Comparison of ENCODE assay signal across 19 cellular contexts in the genomic region with DNA sequence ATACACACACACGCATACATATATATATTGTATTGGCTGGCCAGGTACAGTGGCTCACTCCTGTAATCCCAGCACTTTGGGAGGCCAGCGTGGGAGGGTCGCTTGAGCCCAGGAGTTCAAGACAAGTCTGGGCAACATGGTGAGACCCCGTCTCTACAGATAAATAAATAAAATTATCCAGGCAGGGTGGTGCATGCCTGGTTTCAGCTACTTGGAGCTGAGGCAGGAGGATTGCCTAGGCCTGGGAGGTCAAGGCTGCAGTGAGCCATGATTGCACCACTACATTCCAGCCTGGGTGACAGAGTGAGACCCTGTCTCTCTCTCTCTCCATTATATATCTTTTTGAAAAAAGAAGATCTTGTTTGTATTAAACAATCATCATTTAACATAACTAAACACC. TPM values are rescaled to one million over a fixed set of nuclear protein-coding genes. Genes with fewer than 3 reads are reported as not detected.
DNase-seq lines count a peak whose midpoint lies in the region; ATAC-seq, FAIRE-seq and TF ChIP-seq lines count a peak whose summit lies in the region.
"Had no signal": no experiment of that assay in that cellular context is flagged by ENCODE, and none has a peak within 500 bp of the region (broad histone marks: within the 10 kb centered on the region; RNA-seq: fewer than 3 reads in every experiment).

No MANE protein-coding gene starts in this region.

- H3K27ac ChIP-seq in CD4-positive, alpha-beta memory T cell (ENCODE audit: low read depth, low read length) = no peak overlapping the region
- peak overlapping the region; percentile 99 for H3K27ac ChIP-seq in HepG2 (ENCODE audit: extremely low read length, insufficient read depth, low read length)
- H3K27ac ChIP-seq in vagina = peak overlapping the region; percentile 15
- H3K27ac ChIP-seq: A549 had no signal

- FAIRE-seq in HepG2 (lab: Jason Lieb, UNC) = peak; percentile 34
- FAIRE-seq: A549, HTR-8/SVneo had no signal

- no peak overlapping the region for H3K4me3 Mint-ChIP-seq in activated naive CD4-positive, alpha-beta T cell treated with anti-CD3 and anti-CD28 coated beads, Interleukin-2, amount 10 ng/mL, durations not matched to agents 7 days and 5 days
- H3K4me3 Mint-ChIP-seq in CD4-positive, alpha-beta memory T cell = no peak overlapping the region

- TF ChIP-seq POLR2A in HepG2 (IDR thresholded peaks at IDR 0.05; ENCODE audit: insufficient read depth in 1 of 2, low read depth in 2 of 2, low read length in 2 of 2) (no peak), vagina (IDR thresholded peaks at IDR 0.05) (no peak)

- H3K4me1 Mint-ChIP-seq in activated naive CD4-positive, alpha-beta T cell treated with anti-CD3 and anti-CD28 coated beads, Interleukin-2, amount 10 ng/mL, durations not matched to agents 7 days and 5 days = peaks cover 87% of the 10 kb centered on the region
- peaks cover 68 to 86% (median 79%) of the 10 kb centered on the region in 4 donors for H3K4me1 Mint-ChIP-seq in CD4-positive, alpha-beta memory T cell

- H3K9ac ChIP-seq in HepG2 (ENCODE audit: insufficient read depth, low read depth, low read length) = no peak overlapping the region

- no TSS peak for BruUV-seq in HepG2 (replicated peaks; lab: Mats Ljungman, UMichigan)

- TF ChIP-seq CTCF in HepG2 (CRISPR knock-in tag; IDR thresholded peaks at IDR 0.05) (no peak), vagina (IDR thresholded peaks at IDR 0.05) (no peak)

- H3K9me3 ChIP-seq in CD4-positive, alpha-beta memory T cell (ENCODE audit: control insufficient read depth in 1 of 2, low read length in 2 of 2) = no peaks in the 10 kb centered on the region
- no peaks in the 10 kb centered on the region for H3K9me3 ChIP-seq in HepG2 (ENCODE audit: low read length)
- H3K9me3 ChIP-seq in vagina = no peaks in the 10 kb centered on the region
- H3K9me3 ChIP-seq: A549, MG63 had no signal

- peaks cover 14% of the 10 kb centered on the region for H3K36me3 Mint-ChIP-seq in activated naive CD4-positive, alpha-beta T cell treated with anti-CD3 and anti-CD28 coated beads, Interleukin-2, amount 10 ng/mL, durations not matched to agents 7 days and 5 days
- H3K36me3 Mint-ChIP-seq in CD4-positive, alpha-beta memory T cell = peaks cover 0 to 2% of the 10 kb centered on the region in 2 donors

- no peak overlapping the region for H3K4me2 ChIP-seq in HepG2 (ENCODE audit: low read depth, low read length)
- H3K4me2 ChIP-seq: A549 had no signal

- H3K9me3 Mint-ChIP-seq in activated naive CD4-positive, alpha-beta T cell treated with anti-CD3 and anti-CD28 coated beads, Interleukin-2, amount 10 ng/mL, durations not matched to agents 7 days and 5 days = no peaks in the 10 kb centered on the region
- no peaks in the 10 kb centered on the region for H3K9me3 Mint-ChIP-seq in CD4-positive, alpha-beta memory T cell
- H3K9me3 Mint-ChIP-seq: HFFc6 had no signal

- peak; percentile 14 for DNase-seq in activated naive CD4-positive, alpha-beta T cell treated with anti-CD3 and anti-CD28 coated beads, Interleukin-2, amount 10 ng/mL, durations not matched to agents 7 days and 5 days
- no peak for DNase-seq in activated naive CD4-positive, alpha-beta T cell (lab: John Stamatoyannopoulos, UW)
- DNase-seq in CD4-positive, alpha-beta memory T cell = no peak
- DNase-seq in HepG2 (ENCODE audit: low spot score) (peak; percentile 43), vagina (ENCODE audit: extremely low spot score in 2 of 2) (peak in 1 of 2 donors; percentile 84), HPDE6-E6E7 (ENCODE audit: extremely low spot score) (no peak)
- DNase-seq: DND-41, H7, HFFc6, MG63, NCI-H1048, NCI-H1436 treated with DMSO at 0.1 percent for 48 hours, NCI-H2029 treated with DMSO at 0.1 percent for 48 hours, NCI-H2171, NCI-H526 treated with DMSO at 0.1 percent for 48 hours had no signal

- H3K27ac Mint-ChIP-seq in activated naive CD4-positive, alpha-beta T cell treated with anti-CD3 and anti-CD28 coated beads, Interleukin-2, amount 10 ng/mL, durations not matched to agents 7 days and 5 days = peak overlapping the region; percentile 74
- H3K27ac Mint-ChIP-seq in CD4-positive, alpha-beta memory T cell = peak overlapping the region in 5 of 7 donors; percentile 17 to 91 (median 25)

- no peaks in the 10 kb centered on the region for H3K36me3 ChIP-seq in CD4-positive, alpha-beta memory T cell (ENCODE audit: insufficient read depth, low read length)
- H3K36me3 ChIP-seq in HepG2 (replicated peaks in 1 of 2; ENCODE audit: control insufficient read depth in 1 of 2, insufficient read depth in 2 of 2, low read length in 2 of 2) = no peaks in the 10 kb centered on the region
- H3K36me3 ChIP-seq in vagina = no peaks in the 10 kb centered on the region
- H3K36me3 ChIP-seq: MG63 had no signal

- peaks cover 5% of the 10 kb centered on the region for H3K79me2 ChIP-seq in HepG2 (ENCODE audit: insufficient read depth, low read length)

- no peak for TF ChIP-seq RAD21 in HepG2 (CRISPR knock-in tag; IDR thresholded peaks at IDR 0.05)

- no peaks in the 10 kb centered on the region for H4K20me1 ChIP-seq in HepG2 (ENCODE audit: insufficient read depth, low read length)

- no peak for ATAC-seq in HepG2
- ATAC-seq in GM18519 (IDR thresholded peaks at IDR 0.05; ENCODE audit: low FRiP score, unreplicated experiment) = no peak
- ATAC-seq: A549, Panc1 had no signal

- H3K27me3 Mint-ChIP-seq in activated naive CD4-positive, alpha-beta T cell treated with anti-CD3 and anti-CD28 coated beads, Interleukin-2, amount 10 ng/mL, durations not matched to agents 7 days and 5 days = no peaks in the 10 kb centered on the region
- no peaks in the 10 kb centered on the region for H3K27me3 Mint-ChIP-seq in CD4-positive, alpha-beta memory T cell

- peak in 1 of 2 experiments; percentile 44; a peak in 1 of 4 replicates for TF ChIP-seq EP300 in HepG2 (IDR thresholded peaks at IDR 0.05; ENCODE audit: low read depth in 2 of 2, low read length in 2 of 2)
- TF ChIP-seq EP300 in HepG2 (CRISPR knock-in tag; IDR thresholded peaks at IDR 0.05; ENCODE audit: borderline replicate concordance) = no peak

- 59% methylated on average over 4 of the region's 4 CpGs for WGBS in HepG2 (ENCODE audit: low lambda C conversion rate)

- in situ Hi-C loops in HepG2 (cut with HindIII; ENCODE audit: extremely low pct_ligation_motif_present, low pct_unique_long_range_greater_than_20kb) = no loop called here

- no peaks in the 10 kb centered on the region for H3K27me3 ChIP-seq in CD4-positive, alpha-beta memory T cell (ENCODE audit: insufficient read depth, low read length)
- no peaks in the 10 kb centered on the region; a peak in 1 of 5 replicates for H3K27me3 ChIP-seq in HepG2 (ENCODE audit: control insufficient read depth in 1 of 2, insufficient read depth in 2 of 2, low read length in 2 of 2)
- H3K27me3 ChIP-seq in vagina = no peaks in the 10 kb centered on the region
- H3K27me3 ChIP-seq: MG63 had no signal

- intact Hi-C loops in CD4-positive, alpha-beta memory T cell (cut with micrococcal nuclease) = no loop called here
- intact Hi-C loops in HepG2 (cut with micrococcal nuclease; ENCODE audit: unreplicated experiment) (loop anchor here (5.0 kb wide), 1 partner anchor 34 kb away; no protein-coding TSS in a partner anchor), vagina (cut with DNase I) (no loop called here)

- H2AFZ ChIP-seq in HepG2 (ENCODE audit: low read length) = no peak overlapping the region

- CTCF ChIA-PET in activated naive CD4-positive, alpha-beta T cell treated with anti-CD3 and anti-CD28 coated beads, Interleukin-2, amount 10 ng/mL, durations not matched to agents 7 days and 5 days (lab: Charles Lee) = interaction anchor here (0.6 kb wide), 1 partner anchor 79 kb away, joined by 3 read pairs; no protein-coding TSS in a partner anchor
- CTCF ChIA-PET in CD4-positive, alpha-beta memory T cell (lab: Charles Lee; ENCODE audit: partially characterized antibody) = interaction anchor here (25.2 kb wide), 1 partner anchor 68 kb away, joined by 845 read pairs; no protein-coding TSS in a partner anchor
- CTCF ChIA-PET in HepG2 (lab: Yijun Ruan, JAX; ENCODE audit: low intra/inter-chr PET ratio, low total read pairs) = no interaction called here

- H3K4me3 ChIP-seq in CD4-positive, alpha-beta memory T cell (ENCODE audit: low read length in 2 of 2) = no peak overlapping the region
- H3K4me3 ChIP-seq in HepG2 (replicated peaks in 1 of 3; ENCODE audit: insufficient read depth in 1 of 3, low read depth in 2 of 3, low read length in 3 of 3) (no peak overlapping the region), vagina (no peak overlapping the region)
- H3K4me3 ChIP-seq: A549, MG63 had no signal

- POLR2A ChIA-PET in CD4-positive, alpha-beta memory T cell (lab: Charles Lee; ENCODE audit: partially characterized antibody) = interaction anchor here (0.9 to 12.2 kb wide), 7 partner anchors 13 to 74 kb away, joined by 3 to 185 read pairs (median 14); a partner anchor contains a TSS
- POLR2A ChIA-PET in HepG2 (lab: Yijun Ruan, JAX) = interaction anchor here (1.0 to 1.6 kb wide), 3 partner anchors 13 to 29 kb away, joined by 3 read pairs; a partner anchor contains a TSS

- peaks cover 90% of the 10 kb centered on the region for H3K4me1 ChIP-seq in CD4-positive, alpha-beta memory T cell (ENCODE audit: insufficient read depth, low read length)
- peaks cover 93% of the 10 kb centered on the region for H3K4me1 ChIP-seq in HepG2 (ENCODE audit: insufficient read depth, low read length)
- H3K4me1 ChIP-seq in vagina = peaks cover 62% of the 10 kb centered on the region

RNA-seq across cellular contexts. Expression of a gene that starts 4.6 kb away (rescaled TPM):
- 10 to 100 TPM; 47.7 to 52.2 TPM for total RNA-seq in CD4-positive, alpha-beta memory T cell
- 1 to 10 TPM; 4.3 to 9.0 TPM for polyA plus RNA-seq in CD4-positive, alpha-beta memory T cell
- total RNA-seq in HepG2 (2016; rRNA removed; fragmentation: Illumina TruSeq; extraction: Trizol) = 7.8 and 9.0 TPM in 2 replicates
- total RNA-seq in HepG2 (2016; cell fraction: cytosol; rRNA removed; fragmentation: Illumina TruSeq; extraction: Trizol; ENCODE audit: low read depth) = 2.1 and 2.5 TPM in 2 replicates
- total RNA-seq in HepG2 (2016; cell fraction: insoluble cytoplasmic fraction; rRNA removed; fragmentation: Illumina TruSeq; extraction: Trizol) = 6.6 and 8.6 TPM in 2 replicates
- total RNA-seq in HepG2 (2016; cell fraction: membrane; rRNA removed; fragmentation: Illumina TruSeq; extraction: Trizol) = 2.8 and 3.5 TPM in 2 replicates
- total RNA-seq in HepG2 (2016; cell fraction: nucleus; rRNA removed; fragmentation: Illumina TruSeq; extraction: Trizol) = 14.8 and 16.4 TPM in 2 replicates
- 8.0 and 9.3 TPM in 2 replicates for polyA plus RNA-seq in HepG2 (2011; rRNA removed)
- polyA plus RNA-seq in HepG2 (2011; cell fraction: cytosol; rRNA removed) = 3.1 and 3.2 TPM in 2 replicates
- polyA plus RNA-seq in HepG2 (2011; cell fraction: nucleus; rRNA removed) = 32.7 and 44.3 TPM in 2 replicates
- polyA plus RNA-seq in HepG2 (2012) = 3.7 and 4.9 TPM in 2 replicates
- 0.24 and 0.25 TPM in 2 replicates for polyA plus RNA-seq in HepG2 (2016; cell fraction: cytosol; fragmentation: Illumina TruSeq; extraction: Trizol; ENCODE audit: low read depth)
- 2.0 and 2.7 TPM in 2 replicates for polyA plus RNA-seq in HepG2 (2016; cell fraction: insoluble cytoplasmic fraction; fragmentation: Illumina TruSeq; extraction: Trizol; ENCODE audit: low read depth)
- polyA plus RNA-seq in HepG2 (2016; cell fraction: membrane; fragmentation: Illumina TruSeq; extraction: Trizol; ENCODE audit: low read depth) = 0.50 and 0.55 TPM in 2 replicates
- polyA plus RNA-seq in HepG2 (2016; cell fraction: nucleus; fragmentation: Illumina TruSeq; extraction: Trizol; ENCODE audit: insufficient read depth, low read depth) = 10.7 and 10.9 TPM in 2 replicates
- 0.72 and 21.2 TPM in 2 replicates for polyA minus RNA-seq in HepG2 (2011; rRNA and poly(A)+ RNA removed; ENCODE audit: low replicate concordance)
- polyA minus RNA-seq in HepG2 (2011; cell fraction: cytosol; rRNA and poly(A)+ RNA removed) = 6.8 and 8.6 TPM in 2 replicates
- polyA minus RNA-seq in HepG2 (2011; cell fraction: nucleus; rRNA and poly(A)+ RNA removed) = 43.0 and 46.7 TPM in 2 replicates
- 27.0 TPM for total RNA-seq in vagina

RNA-seq across cellular contexts. Expression of a gene that starts 13.8 kb away (rescaled TPM):
- total RNA-seq in CD4-positive, alpha-beta memory T cell = 10 to 100 TPM; 17.6 to 18.7 TPM
- 10 to 100 TPM; 60.3 to 74.7 TPM for polyA plus RNA-seq in CD4-positive, alpha-beta memory T cell
- total RNA-seq in HepG2 (2016; rRNA removed; fragmentation: Illumina TruSeq; extraction: Trizol) (115 and 122 TPM in 2 replicates), vagina (20.4 TPM)
- total RNA-seq in HepG2 (2016; cell fraction: cytosol; rRNA removed; fragmentation: Illumina TruSeq; extraction: Trizol; ENCODE audit: low read depth) = 141 and 162 TPM in 2 replicates
- 99.8 and 128 TPM in 2 replicates for total RNA-seq in HepG2 (2016; cell fraction: insoluble cytoplasmic fraction; rRNA removed; fragmentation: Illumina TruSeq; extraction: Trizol)
- 204 and 226 TPM in 2 replicates for total RNA-seq in HepG2 (2016; cell fraction: membrane; rRNA removed; fragmentation: Illumina TruSeq; extraction: Trizol)
- total RNA-seq in HepG2 (2016; cell fraction: nucleus; rRNA removed; fragmentation: Illumina TruSeq; extraction: Trizol) = 42.6 and 50.7 TPM in 2 replicates
- polyA plus RNA-seq in HepG2 (2011; rRNA removed) = 115 and 146 TPM in 2 replicates
- polyA plus RNA-seq in HepG2 (2011; cell fraction: cytosol; rRNA removed) = 68.6 and 128 TPM in 2 replicates
- 20.1 and 32.1 TPM in 2 replicates for polyA plus RNA-seq in HepG2 (2011; cell fraction: nucleus; rRNA removed)
- 136 and 145 TPM in 2 replicates for polyA plus RNA-seq in HepG2 (2012)
- polyA plus RNA-seq in HepG2 (2016; cell fraction: cytosol; fragmentation: Illumina TruSeq; extraction: Trizol; ENCODE audit: low read depth) = 197 and 237 TPM in 2 replicates
- 161 and 168 TPM in 2 replicates for polyA plus RNA-seq in HepG2 (2016; cell fraction: insoluble cytoplasmic fraction; fragmentation: Illumina TruSeq; extraction: Trizol; ENCODE audit: low read depth)
- polyA plus RNA-seq in HepG2 (2016; cell fraction: membrane; fragmentation: Illumina TruSeq; extraction: Trizol; ENCODE audit: low read depth) = 243 and 290 TPM in 2 replicates
- polyA plus RNA-seq in HepG2 (2016; cell fraction: nucleus; fragmentation: Illumina TruSeq; extraction: Trizol; ENCODE audit: insufficient read depth, low read depth) = 104 and 106 TPM in 2 replicates
- polyA minus RNA-seq in HepG2 (2011; rRNA and poly(A)+ RNA removed; ENCODE audit: low replicate concordance) = 17.9 and 35.5 TPM in 2 replicates
- 42.3 and 45.6 TPM in 2 replicates for polyA minus RNA-seq in HepG2 (2011; cell fraction: cytosol; rRNA and poly(A)+ RNA removed)
- polyA minus RNA-seq in HepG2 (2011; cell fraction: nucleus; rRNA and poly(A)+ RNA removed) = 15.8 and 23.1 TPM in 2 replicates

Comparison
In these comparisons a context has a peak if more than half of its experiments do, and no peak if none do; other contexts are left out.
1. DNase-seq: peak in activated naive CD4-positive, alpha-beta T cell treated with anti-CD3 and anti-CD28 coated beads, Interleukin-2, amount 10 ng/mL, durations not matched to agents 7 days and 5 days (single experiment) and HepG2 (single experiment); none in activated naive CD4-positive, alpha-beta T cell (0 of 4), CD4-positive, alpha-beta memory T cell (0 of 5) and HPDE6-E6E7 (single experiment).